19 cellular contexts compared by ENCODE assay signal in the genomic region with DNA sequence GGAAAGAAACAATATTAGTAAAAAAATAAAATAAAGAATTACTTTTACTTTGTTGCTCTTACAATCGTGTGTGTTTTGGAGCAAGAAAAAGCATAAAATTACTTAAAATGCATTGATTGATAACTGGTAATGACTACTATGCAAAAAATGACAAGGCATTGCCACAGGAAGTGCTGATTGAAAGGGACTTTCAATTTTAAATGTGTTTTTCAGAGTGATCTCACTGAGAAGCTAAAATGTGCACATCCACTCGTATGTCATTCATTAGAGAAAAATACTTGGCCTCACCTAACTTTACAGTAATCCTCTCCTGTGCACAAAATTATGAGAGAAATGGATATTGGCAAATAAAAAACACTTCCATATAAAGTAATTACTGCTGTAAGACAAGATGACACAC.
DNase-seq lines count a peak whose midpoint lies in the region; ATAC-seq and TF ChIP-seq lines count a peak whose summit lies in the region.
"Had no signal": no experiment of that assay in that cellular context is flagged by ENCODE, and none has a peak within 500 bp of the region (broad histone marks: within the 10 kb centered on the region; RNA-seq: fewer than 3 reads in every experiment).

No MANE protein-coding gene starts in this region.

- H3K9me2 ChIP-seq in SK-N-SH: no peaks in the 10 kb centered on the region

- POLR2A ChIA-PET in SK-N-SH (lab: Yijun Ruan, JAX) (no interaction called here), WTC11 (lab: Charles Lee) (no interaction called here)

- no peaks in the 10 kb centered on the region for H3K27me3 Mint-ChIP-seq in WTC11 (ENCODE audit: low read depth)
- H3K27me3 Mint-ChIP-seq: CD4-positive, CD25-positive, alpha-beta regulatory T cell; T-helper 17 cell had no signal

- H3F3A ChIP-seq in SK-N-SH (replicated peaks; ENCODE audit: insufficient read depth): no peaks in the 10 kb centered on the region

- H3K27ac ChIP-seq in SK-N-SH (ENCODE audit: low read depth in 2 of 2, low read length in 1 of 2): no peak overlapping the region; a peak in 1 of 4 replicates
- H3K27ac ChIP-seq: BLaER1, RWPE1 had no signal

- no peak overlapping the region for H3K4me2 ChIP-seq in SK-N-SH
- H3K4me2 ChIP-seq: BLaER1 had no signal

- TF ChIP-seq EP300 in SK-N-SH (IDR thresholded peaks at IDR 0.05; ENCODE audit: borderline replicate concordance in 1 of 2, low read depth in 1 of 2, low read length in 1 of 2): no peak

- CTCF ChIA-PET in SK-N-SH (lab: Yijun Ruan, JAX): interaction anchor here (1.0 kb wide), 1 partner anchor 20 kb away, joined by 3 read pairs; no protein-coding TSS in a partner anchor
- CTCF ChIA-PET in WTC11 (lab: Charles Lee): no interaction called here

- no peaks in the 10 kb centered on the region for H3K79me2 ChIP-seq in SK-N-SH (ENCODE audit: insufficient read depth)

- H3K9me3 Mint-ChIP-seq in WTC11: no peaks in the 10 kb centered on the region

- in situ Hi-C loops in KBM-7 (cut with MboI; ENCODE audit: low pct_unique_long_range_greater_than_20kb, low sequenced_read_pairs): no loop called here

- no peak overlapping the region for H3K4me3 ChIP-seq in SK-N-SH (ENCODE audit: low read depth in 2 of 2, low read length in 1 of 2)
- H3K4me3 ChIP-seq: BLaER1 had no signal

- H4K20me1 ChIP-seq in SK-N-SH (ENCODE audit: insufficient read depth): no peaks in the 10 kb centered on the region
- H4K20me1 ChIP-seq: BLaER1 had no signal

- peak overlapping the region; percentile 56; the same call in 1 of the 2 replicates for H2AFZ ChIP-seq in SK-N-SH (ENCODE audit: low read depth)

- H3K27ac Mint-ChIP-seq in WTC11: peak overlapping the region; percentile 26; the same call in 1 of the 2 replicates
- H3K27ac Mint-ChIP-seq: CD4-positive, CD25-positive, alpha-beta regulatory T cell; T-helper 17 cell had no signal

- no peak for TF ChIP-seq CTCF in SK-N-SH (IDR thresholded peaks at IDR 0.05)
- TF ChIP-seq CTCF in WTC11 (IDR thresholded peaks at IDR 0.05): no peak

- H3K27me3 ChIP-seq in SK-N-SH (ENCODE audit: insufficient read depth): no peaks in the 10 kb centered on the region
- H3K27me3 ChIP-seq: BLaER1 had no signal

- ATAC-seq in SK-N-SH treated with all-trans-retinoic acid at 6 μM for 48 hours (no peak), HG03432 (IDR thresholded peaks at IDR 0.05; ENCODE audit: unreplicated experiment) (peak; percentile 47), WTC11 (no peak), GM19351 (IDR thresholded peaks at IDR 0.05; ENCODE audit: unreplicated experiment) (no peak)
- ATAC-seq: Panc1, T-helper 17 cell had no signal

- DNase-seq in SK-N-SH (no peak), WTC11 (ENCODE audit: low spot score) (no peak), KBM-7 (no peak), NCI-H510A treated with DMSO at 0.1 percent for 48 hours (lab: John Stamatoyannopoulos, UW) (no peak)
- DNase-seq: CD4-positive, CD25-positive, alpha-beta regulatory T cell; Kasumi-1; NCI-H1105; NCI-H1436 treated with DMSO at 0.1 percent for 48 hours; NCI-H2029; NCI-H2171; NCI-H226; NCI-H510A; T-helper 17 cell had no signal

- 52% methylated on average over 2 of the region's 2 CpGs for WGBS in SK-N-SH (ENCODE audit: low lambda C conversion rate)

- no peaks in the 10 kb centered on the region for H3K36me3 Mint-ChIP-seq in WTC11
- H3K36me3 Mint-ChIP-seq: CD4-positive, CD25-positive, alpha-beta regulatory T cell had no signal

- peaks cover 22% of the 10 kb centered on the region for H3K4me1 Mint-ChIP-seq in WTC11
- H3K4me1 Mint-ChIP-seq: CD4-positive, CD25-positive, alpha-beta regulatory T cell; T-helper 17 cell had no signal

- TF ChIP-seq RAD21 in SK-N-SH (IDR thresholded peaks at IDR 0.05; ENCODE audit: low read length): no peak

- no peak overlapping the region for H3K9ac ChIP-seq in SK-N-SH
- H3K9ac ChIP-seq: BLaER1 had no signal

- H3K4me3 Mint-ChIP-seq in WTC11: no peak overlapping the region
- H3K4me3 Mint-ChIP-seq: CD4-positive, CD25-positive, alpha-beta regulatory T cell; T-helper 17 cell had no signal

- peaks cover 4 to 8% of the 10 kb centered on the region in 2 experiments; a peak in 3 of 4 replicates for H3K4me1 ChIP-seq in SK-N-SH (ENCODE audit: control insufficient read depth in 1 of 2, insufficient read depth in 2 of 2, low read depth in 1 of 2, low read length in 1 of 2)
- H3K4me1 ChIP-seq: BLaER1 had no signal

- no peaks in the 10 kb centered on the region for H3K9me3 ChIP-seq in SK-N-SH
- H3K9me3 ChIP-seq: BLaER1 had no signal

- no peaks in the 10 kb centered on the region for H3K36me3 ChIP-seq in SK-N-SH (replicated peaks in 1 of 2; ENCODE audit: control insufficient read depth in 1 of 2, insufficient read depth in 2 of 2, low read length in 1 of 2)
- H3K36me3 ChIP-seq: BLaER1 had no signal

TF ChIP-seq in SK-N-SH, 30 proteins besides CTCF, POLR2A, EP300 and RAD21:
- TF ChIP-seq FOSL2 (IDR thresholded peaks at IDR 0.05; ENCODE audit: borderline replicate concordance, low read depth) (no peak), RXRA (IDR thresholded peaks at IDR 0.05; ENCODE audit: borderline replicate concordance, low read depth) (no peak)

TF ChIP-seq in SK-N-SH treated with all-trans-retinoic acid at 6 μM for 48 hours, 23 proteins besides CTCF, POLR2A, EP300 and RAD21:
- TF ChIP-seq ZC3H10 (CRISPR knock-in tag; IDR thresholded peaks at IDR 0.05) (no peak), ZFP30 (CRISPR knock-in tag; IDR thresholded peaks at IDR 0.05) (no peak), ARNTL (CRISPR knock-in tag; IDR thresholded peaks at IDR 0.05; ENCODE audit: borderline replicate concordance, low read depth) (no peak), ZNF70 (CRISPR knock-in tag; IDR thresholded peaks at IDR 0.05) (no peak), SNAI2 (CRISPR knock-in tag; IDR thresholded peaks at IDR 0.05) (no peak), GLIS3 (CRISPR knock-in tag; IDR thresholded peaks at IDR 0.05) (no peak), PATZ1 (CRISPR knock-in tag; IDR thresholded peaks at IDR 0.05; ENCODE audit: borderline replicate concordance) (no peak), CSDC2 (CRISPR knock-in tag; IDR thresholded peaks at IDR 0.05) (no peak), ESRRG (CRISPR knock-in tag; IDR thresholded peaks at IDR 0.05) (no peak), BACH2 (CRISPR knock-in tag; IDR thresholded peaks at IDR 0.05; ENCODE audit: borderline replicate concordance) (no peak), PPARA (CRISPR knock-in tag; IDR thresholded peaks at IDR 0.05; ENCODE audit: borderline replicate concordance) (no peak), TOX (CRISPR knock-in tag; IDR thresholded peaks at IDR 0.05; ENCODE audit: borderline replicate concordance) (no peak)
TF ChIP-seq in SK-N-SH treated with all-trans-retinoic acid at 6 μM for 48 hours: peak in this region for 0.

TF ChIP-seq in WTC11, 78 proteins besides CTCF, POLR2A, EP300 and RAD21:
- TF ChIP-seq ATF3 (CRISPR knock-in tag; conservative IDR thresholded peaks at IDR 0.05): no peak
